In the genomic region with DNA sequence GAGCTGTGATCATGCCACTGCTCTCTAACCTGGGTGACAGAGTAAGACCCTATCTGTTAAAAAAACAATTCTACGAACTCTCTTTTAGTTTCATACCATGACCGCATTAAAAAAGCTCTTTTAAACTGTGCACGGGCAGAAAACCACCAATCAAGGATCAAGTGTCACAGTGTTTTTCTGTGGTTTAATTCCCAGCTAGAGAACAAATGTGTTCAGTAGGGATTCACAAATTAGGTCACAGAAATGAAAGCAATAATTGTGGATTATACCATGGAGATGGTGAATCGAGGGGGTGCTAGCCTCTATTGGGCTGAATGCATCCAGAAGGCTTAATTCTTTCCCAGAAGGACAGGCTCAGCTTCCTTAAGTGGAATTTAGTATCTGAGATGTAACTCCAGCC, we compare ENCODE assay signal across 20 cellular contexts.
"Had no signal": no experiment of that assay in that cellular context is flagged by ENCODE, and none has a peak within 500 bp of the region (broad histone marks: within the 10 kb centered on the region; RNA-seq: fewer than 3 reads in every experiment).

No MANE protein-coding gene starts in this region.

- H3K4me3 ChIP-seq: gastrocnemius medialis, heart right ventricle, mucosa of descending colon, ovary, right atrium auricular region, sigmoid colon, stomach, thoracic aorta, transverse colon had no signal

- H3K36me3 ChIP-seq: gastrocnemius medialis, heart right ventricle, ovary, right atrium auricular region, sigmoid colon, stomach, thoracic aorta, transverse colon had no signal

- H3K4me1 ChIP-seq: gastrocnemius medialis, right atrium auricular region, stomach, transverse colon had no signal

- DNase-seq: cortex of kidney; dorsolateral prefrontal cortex; effector CD8-positive, alpha-beta T cell; gastrocnemius medialis; heart right ventricle; hypothalamus; kidney glomerular epithelial cell; mucosa of descending colon; natural killer cell; ovary; sigmoid colon; small intestine; stimulated activated CD4-positive, alpha-beta T cell treated with anti-CD3 and anti-CD28 coated beads, Interleukin-12 subunit alpha, Interleukin-12 subunit beta, amount 100 ng/mL, for 4 hours; stimulated activated naive CD4-positive, alpha-beta T cell; stomach; substantia nigra; transverse colon had no signal

- H3K4me3 Mint-ChIP-seq: natural killer cell, neural crest cell had no signal

- ATAC-seq: gastrocnemius medialis, heart right ventricle, mucosa of descending colon, natural killer cell had no signal

- H3K36me3 Mint-ChIP-seq: natural killer cell had no signal

- H3K9me3 Mint-ChIP-seq: natural killer cell, neural crest cell had no signal

- H3K9me3 ChIP-seq: gastrocnemius medialis, heart right ventricle, mucosa of descending colon, ovary, right atrium auricular region, sigmoid colon, stomach, thoracic aorta, transverse colon had no signal

- H3K27ac Mint-ChIP-seq: natural killer cell had no signal

- H3K4me1 Mint-ChIP-seq: neural crest cell had no signal

- H3K27ac ChIP-seq: gastrocnemius medialis, heart right ventricle, ovary, right atrium auricular region, sigmoid colon, stomach, thoracic aorta, transverse colon had no signal

- H3K27me3 ChIP-seq: dorsolateral prefrontal cortex, gastrocnemius medialis, heart right ventricle, ovary, right atrium auricular region, sigmoid colon, stomach, transverse colon had no signal
